ENCODE assay signal across 8 cellular contexts in the genomic region with DNA sequence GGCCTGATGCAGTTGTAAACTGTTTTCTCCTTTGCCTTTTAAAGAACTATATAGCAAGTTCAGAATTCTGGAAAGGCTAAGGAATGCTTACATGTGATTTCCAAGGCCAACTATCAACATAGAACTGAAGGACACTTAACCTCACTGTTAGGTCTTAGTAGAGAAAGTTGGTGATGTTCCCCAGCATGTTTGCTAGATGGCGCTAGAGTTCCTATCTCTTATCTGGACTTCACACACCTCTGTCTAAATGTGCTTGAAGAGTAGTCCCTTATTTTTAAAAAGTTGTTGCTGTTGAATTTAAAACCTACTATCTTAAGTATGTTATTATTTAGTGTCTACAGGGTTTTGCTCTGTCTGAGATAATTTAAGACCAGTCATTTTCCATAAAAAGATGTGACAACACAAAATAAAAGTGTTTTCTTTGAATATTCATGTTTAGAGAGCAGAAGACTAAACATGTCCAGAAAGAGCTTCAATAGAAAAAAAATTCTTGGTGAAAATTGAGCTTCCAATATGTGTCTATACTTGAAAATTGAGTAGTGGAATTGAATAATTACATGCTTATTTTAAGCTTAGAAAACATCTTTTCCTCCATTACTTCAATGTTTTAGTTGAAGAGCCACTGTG.
DNase-seq lines count a peak whose midpoint lies in the region; ATAC-seq and TF ChIP-seq lines count a peak whose summit lies in the region.

No MANE protein-coding gene starts in this region.

- H3K36me3 ChIP-seq in CD4-positive, alpha-beta memory T cell (ENCODE audit: insufficient read depth, low read length) = no peaks in the 10 kb centered on the region
- H3K36me3 ChIP-seq in MG63 (no peaks in the 10 kb centered on the region), psoas muscle (ENCODE audit: insufficient read depth in 1 of 2, low read depth in 1 of 2) (no peaks in the 10 kb centered on the region)

- H3K4me3 ChIP-seq in GM12864 (ENCODE audit: low read depth, low read length) (no peak overlapping the region), MG63 (no peak overlapping the region), psoas muscle (no peak overlapping the region)
- no peak overlapping the region for H3K4me3 ChIP-seq in CD4-positive, alpha-beta memory T cell (ENCODE audit: low read length in 2 of 2)

- no peak for DNase-seq in GM12864 (ENCODE audit: low read depth)
- DNase-seq in RWPE1 (ENCODE audit: low spot score) = peak; percentile 4
- peak; percentile 28 for DNase-seq in kidney glomerular epithelial cell (lab: John Stamatoyannopoulos, UW)
- DNase-seq in CD4-positive, alpha-beta memory T cell = no peak
- DNase-seq in MG63 = no peak
- no peak for DNase-seq in psoas muscle

- no peaks in the 10 kb centered on the region for H3K4me1 ChIP-seq in CD4-positive, alpha-beta memory T cell (ENCODE audit: insufficient read depth, low read length)
- no peaks in the 10 kb centered on the region for H3K4me1 ChIP-seq in psoas muscle

- peaks cover 2 to 3% of the 10 kb centered on the region in 2 donors for H3K36me3 Mint-ChIP-seq in CD4-positive, alpha-beta memory T cell

- H3K9me3 Mint-ChIP-seq in CD4-positive, alpha-beta memory T cell = peaks cover 5 to 29% (median 18%) of the 10 kb centered on the region in 8 donors

- CTCF ChIA-PET in RWPE1 (lab: Yijun Ruan, JAX) = interaction anchor here (0.7 to 1.0 kb wide), 2 partner anchors 8 to 11 kb away, joined by 3 read pairs; no protein-coding TSS in a partner anchor
- CTCF ChIA-PET in CD4-positive, alpha-beta memory T cell (lab: Charles Lee; ENCODE audit: partially characterized antibody) = interaction anchor here (0.7 to 2.0 kb wide), 3 partner anchors 8 to 19 kb away, joined by 3 to 5 read pairs (median 5); no protein-coding TSS in a partner anchor

- H3K27ac Mint-ChIP-seq in CD4-positive, alpha-beta memory T cell = no peak overlapping the region

- H3K27me3 Mint-ChIP-seq in CD4-positive, alpha-beta memory T cell = peaks cover 0 to 2% of the 10 kb centered on the region in 2 donors

- 0 to 7% (median 3%) methylated on average over 1 of the region's 1 CpG for WGBS in psoas muscle, 3 donors

- intact Hi-C loops in CD4-positive, alpha-beta memory T cell (cut with micrococcal nuclease) = no loop called here
- intact Hi-C loops in psoas muscle (cut with DNase I) = no loop called here

- H3K9me3 ChIP-seq in CD4-positive, alpha-beta memory T cell (ENCODE audit: control insufficient read depth in 1 of 2, low read length in 2 of 2) = peaks cover 0 to 7% of the 10 kb centered on the region in 2 donors
- H3K9me3 ChIP-seq in MG63 (no peaks in the 10 kb centered on the region), psoas muscle (peaks cover 11% of the 10 kb centered on the region)

- POLR2A ChIA-PET in RWPE1 (lab: Yijun Ruan, JAX; ENCODE audit: low non-redundant PET) = no interaction called here
- POLR2A ChIA-PET in CD4-positive, alpha-beta memory T cell (lab: Charles Lee; ENCODE audit: partially characterized antibody) = no interaction called here

- H3K4me1 Mint-ChIP-seq in CD4-positive, alpha-beta memory T cell = peaks cover 0 to 1% (median 0%) of the 10 kb centered on the region in 4 donors

- H3K27me3 ChIP-seq in CD4-positive, alpha-beta memory T cell (ENCODE audit: insufficient read depth, low read length) = no peaks in the 10 kb centered on the region
- H3K27me3 ChIP-seq in MG63 (no peaks in the 10 kb centered on the region), psoas muscle (ENCODE audit: insufficient read depth in 3 of 3, low read length in 2 of 3) (no peaks in the 10 kb centered on the region)

- ATAC-seq in HG02981 (IDR thresholded peaks at IDR 0.05; ENCODE audit: unreplicated experiment) (peak; percentile 57), GM21576 (IDR thresholded peaks at IDR 0.05; ENCODE audit: unreplicated experiment) (no peak), psoas muscle (no peak)

- TF ChIP-seq CTCF in GM12864 (IDR thresholded peaks at IDR 0.05; ENCODE audit: low read depth, low read length, missing control alignments) (peak; percentile 66), RWPE1 (conservative IDR thresholded peaks at IDR 0.05; ENCODE audit: low read depth) (peak; percentile 21; the same call in 1 of the 2 replicates), psoas muscle (IDR thresholded peaks at IDR 0.05) (no peak)

- no peak overlapping the region for H3K4me3 Mint-ChIP-seq in CD4-positive, alpha-beta memory T cell

- H3K27ac ChIP-seq in RWPE1 (no peak overlapping the region), psoas muscle (no peak overlapping the region)
- H3K27ac ChIP-seq in CD4-positive, alpha-beta memory T cell (ENCODE audit: low read depth, low read length) = no peak overlapping the region

Comparison
In these comparisons a context has a peak if more than half of its experiments do, and no peak if none do; other contexts are left out.
1. DNase-seq: peak in RWPE1 (single experiment) and kidney glomerular epithelial cell (single experiment); none in GM12864 (single experiment), CD4-positive, alpha-beta memory T cell (0 of 5), MG63 (single experiment) and psoas muscle (0 of 2).